In the genomic region with DNA sequence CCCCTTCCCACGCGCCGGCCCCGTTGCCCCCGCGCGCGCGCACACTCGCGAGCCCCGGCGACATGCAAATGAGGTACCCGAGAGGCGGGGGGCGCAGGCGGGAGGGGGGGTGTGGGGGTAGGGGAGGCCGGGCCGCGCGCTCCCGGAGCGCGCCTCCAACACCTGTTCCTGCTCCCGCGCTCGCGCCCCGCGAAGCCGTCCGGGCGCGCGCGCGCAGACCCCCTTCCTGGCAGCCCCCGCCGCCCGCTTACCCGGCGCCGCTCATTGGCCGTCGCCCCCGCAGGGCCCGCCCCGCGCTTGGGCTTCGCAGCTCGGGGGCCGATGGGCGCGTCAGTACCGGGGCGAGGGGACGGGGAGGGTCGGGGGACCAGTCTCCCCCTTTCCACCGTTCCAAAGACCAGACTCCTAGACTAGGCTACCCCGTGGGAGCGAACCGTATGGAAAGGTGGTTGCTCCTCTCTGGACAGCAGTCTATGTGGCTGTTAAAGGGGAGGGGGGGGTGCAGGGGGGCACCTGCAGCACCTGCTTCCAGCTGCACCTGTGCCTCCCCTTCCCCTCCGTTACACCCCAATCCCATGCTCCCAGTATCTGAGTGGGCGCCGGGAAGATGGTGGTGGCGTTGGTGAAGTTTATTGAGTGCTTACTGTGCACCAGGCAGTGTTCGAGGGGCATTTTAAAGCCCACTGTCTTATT, we compare ENCODE assay signal across 1 cellular context.
A peak's percentile ranks its signal among the peaks of the same experiment; 100 is the strongest.
TF ChIP-seq lines count a peak whose summit lies in the region.

No MANE protein-coding gene starts in this region.

TF ChIP-seq in HepG2, 621 proteins besides CTCF, POLR2A, EP300 and RAD21 (continued from another document):
- TF ChIP-seq RBM22 (optimal IDR thresholded peaks at IDR 0.05; ENCODE audit: low read length) (no peak), ZNF335 (CRISPR knock-in tag; IDR thresholded peaks at IDR 0.05) (0 out of 2 replicates have a peak, but pooled peaks have one; percentile 13), FOXA3 (CRISPR knock-in tag; IDR thresholded peaks at IDR 0.05) (no peak), PHF5A (CRISPR knock-in tag; IDR thresholded peaks at IDR 0.05; ENCODE audit: low read depth, unreplicated experiment) (no peak), SUZ12 (IDR thresholded peaks at IDR 0.05; ENCODE audit: low read depth, low read length) (no peak), MEIS2 (CRISPR knock-in tag; IDR thresholded peaks at IDR 0.05) (0 out of 2 replicates have a peak, but pooled peaks have one; percentile 2), SNRNP70 (IDR thresholded peaks at IDR 0.05; ENCODE audit: low read depth, low read length) (no peak), SKI (IDR thresholded peaks at IDR 0.05; ENCODE audit: partially characterized antibody) (no peak), SIN3A (IDR thresholded peaks at IDR 0.05; ENCODE audit: borderline replicate concordance, low read depth, low read length) (peak; percentile 67; the same call in 1 of the 2 replicates), ZBTB14 (CRISPR knock-in tag; IDR thresholded peaks at IDR 0.05) (peak; percentile 76), POLR2AphosphoS5 (IDR thresholded peaks at IDR 0.05; ENCODE audit: low read depth, low read length) (peak; percentile 45; the same call in 1 of the 2 replicates), ZNF10 (CRISPR knock-in tag; IDR thresholded peaks at IDR 0.05; ENCODE audit: borderline replicate concordance, low read depth) (no peak), ZNF616 (CRISPR knock-in tag; IDR thresholded peaks at IDR 0.05; ENCODE audit: low read depth) (no peak), ATF1 (CRISPR knock-in tag; IDR thresholded peaks at IDR 0.05) (no peak), RBFOX2 (IDR thresholded peaks at IDR 0.05; ENCODE audit: low read depth, low read length) (peak; percentile 76), DMAP1 (CRISPR knock-in tag; IDR thresholded peaks at IDR 0.05) (no peak), LCORL (IDR thresholded peaks at IDR 0.05) (no peak), LCORL (CRISPR knock-in tag; IDR thresholded peaks at IDR 0.05) (no peak), ZNF790 (CRISPR knock-in tag; IDR thresholded peaks at IDR 0.05; ENCODE audit: borderline replicate concordance) (no peak), CHD2 (IDR thresholded peaks at IDR 0.05; ENCODE audit: low read depth, low read length) (peak; percentile 76)
- TF ChIP-seq, protein P1, sequence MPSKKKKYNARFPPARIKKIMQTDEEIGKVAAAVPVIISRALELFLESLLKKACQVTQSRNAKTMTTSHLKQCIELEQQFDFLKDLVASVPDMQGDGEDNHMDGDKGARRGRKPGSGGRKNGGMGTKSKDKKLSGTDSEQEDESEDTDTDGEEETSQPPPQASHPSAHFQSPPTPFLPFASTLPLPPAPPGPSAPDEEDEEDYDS (CRISPR knock-in tag; IDR thresholded peaks at IDR 0.05), result peak; percentile 38; the same call in 1 of the 2 replicates
- TF ChIP-seq, protein P2, sequence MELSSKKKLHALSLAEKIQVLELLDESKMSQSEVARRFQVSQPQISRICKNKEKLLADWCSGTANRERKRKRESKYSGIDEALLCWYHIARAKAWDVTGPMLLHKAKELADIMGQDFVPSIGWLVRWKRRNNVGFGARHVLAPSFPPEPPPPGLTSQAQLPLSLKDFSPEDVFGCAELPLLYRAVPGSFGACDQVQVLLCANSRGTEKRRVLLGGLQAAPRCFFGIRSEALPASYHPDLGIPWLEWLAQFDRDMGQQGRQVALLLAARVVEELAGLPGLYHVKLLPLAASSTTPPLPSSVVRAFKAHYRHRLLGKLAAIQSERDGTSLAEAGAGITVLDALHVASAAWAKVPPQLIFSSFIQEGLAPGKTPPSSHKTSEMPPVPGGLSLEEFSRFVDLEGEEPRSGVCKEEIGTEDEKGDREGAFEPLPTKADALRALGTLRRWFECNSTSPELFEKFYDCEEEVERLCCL (CRISPR knock-in tag; IDR thresholded peaks at IDR 0.05; ENCODE audit: borderline replicate concordance), result no peak
- TF ChIP-seq, protein P3, sequence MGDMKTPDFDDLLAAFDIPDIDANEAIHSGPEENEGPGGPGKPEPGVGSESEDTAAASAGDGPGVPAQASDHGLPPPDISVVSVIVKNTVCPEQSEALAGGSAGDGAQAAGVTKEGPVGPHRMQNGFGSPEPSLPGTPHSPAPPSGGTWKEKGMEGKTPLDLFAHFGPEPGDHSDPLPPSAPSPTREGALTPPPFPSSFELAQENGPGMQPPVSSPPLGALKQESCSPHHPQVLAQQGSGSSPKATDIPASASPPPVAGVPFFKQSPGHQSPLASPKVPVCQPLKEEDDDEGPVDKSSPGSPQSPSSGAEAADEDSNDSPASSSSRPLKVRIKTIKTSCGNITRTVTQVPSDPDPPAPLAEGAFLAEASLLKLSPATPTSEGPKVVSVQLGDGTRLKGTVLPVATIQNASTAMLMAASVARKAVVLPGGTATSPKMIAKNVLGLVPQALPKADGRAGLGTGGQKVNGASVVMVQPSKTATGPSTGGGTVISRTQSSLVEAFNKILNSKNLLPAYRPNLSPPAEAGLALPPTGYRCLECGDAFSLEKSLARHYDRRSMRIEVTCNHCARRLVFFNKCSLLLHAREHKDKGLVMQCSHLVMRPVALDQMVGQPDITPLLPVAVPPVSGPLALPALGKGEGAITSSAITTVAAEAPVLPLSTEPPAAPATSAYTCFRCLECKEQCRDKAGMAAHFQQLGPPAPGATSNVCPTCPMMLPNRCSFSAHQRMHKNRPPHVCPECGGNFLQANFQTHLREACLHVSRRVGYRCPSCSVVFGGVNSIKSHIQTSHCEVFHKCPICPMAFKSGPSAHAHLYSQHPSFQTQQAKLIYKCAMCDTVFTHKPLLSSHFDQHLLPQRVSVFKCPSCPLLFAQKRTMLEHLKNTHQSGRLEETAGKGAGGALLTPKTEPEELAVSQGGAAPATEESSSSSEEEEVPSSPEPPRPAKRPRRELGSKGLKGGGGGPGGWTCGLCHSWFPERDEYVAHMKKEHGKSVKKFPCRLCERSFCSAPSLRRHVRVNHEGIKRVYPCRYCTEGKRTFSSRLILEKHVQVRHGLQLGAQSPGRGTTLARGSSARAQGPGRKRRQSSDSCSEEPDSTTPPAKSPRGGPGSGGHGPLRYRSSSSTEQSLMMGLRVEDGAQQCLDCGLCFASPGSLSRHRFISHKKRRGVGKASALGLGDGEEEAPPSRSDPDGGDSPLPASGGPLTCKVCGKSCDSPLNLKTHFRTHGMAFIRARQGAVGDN (CRISPR knock-in tag; IDR thresholded peaks at IDR 0.05), result peak; percentile 48
